ENCODE assay signal across 9 cellular contexts in the genomic region with DNA sequence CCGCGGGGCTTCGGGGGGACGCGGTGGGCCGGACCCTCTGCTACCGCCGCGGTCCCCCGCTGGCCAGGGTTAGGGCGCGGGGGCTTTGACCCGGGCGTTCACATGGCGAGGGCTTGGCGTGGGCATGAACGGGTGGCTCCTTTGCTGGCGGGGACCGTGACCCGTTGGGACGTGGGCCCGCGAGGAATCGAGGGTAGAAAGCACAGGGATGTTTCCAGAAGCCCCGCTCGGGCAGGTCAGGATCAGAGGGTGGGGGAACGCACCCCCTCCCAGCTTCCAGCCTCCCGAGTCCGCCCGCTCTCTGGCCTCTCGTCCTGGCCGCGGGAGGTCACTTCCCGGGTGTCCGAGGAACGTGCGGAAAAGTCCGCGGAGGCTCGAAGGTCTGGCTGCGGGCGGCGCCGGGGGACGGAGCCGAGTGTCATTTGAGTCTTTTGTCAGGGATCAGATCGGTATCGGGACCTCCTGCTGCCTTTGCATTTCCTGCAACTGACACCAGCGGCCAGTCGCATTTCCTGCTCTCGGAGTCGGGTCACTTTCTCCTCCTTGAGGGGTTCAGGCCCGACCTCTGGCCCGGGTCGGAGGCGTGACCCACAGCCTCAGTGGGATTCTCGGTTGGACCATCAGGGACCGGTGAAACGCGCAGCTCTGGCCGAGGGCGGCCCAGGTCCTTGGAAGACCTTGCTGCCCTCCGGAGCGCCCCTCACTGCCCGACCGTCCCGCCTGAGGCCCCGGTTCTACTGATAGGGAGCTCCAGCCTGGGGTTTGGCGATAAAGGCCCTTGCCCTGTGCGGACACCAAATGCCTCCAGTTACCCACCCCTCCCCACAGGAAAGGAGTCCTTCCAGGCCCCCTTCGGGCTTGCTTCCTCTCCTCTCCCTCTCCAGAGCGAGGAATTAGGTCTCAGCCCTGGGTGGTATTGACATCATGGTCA. TPM values are rescaled to one million over a fixed set of nuclear protein-coding genes. Genes with fewer than 3 reads are reported as not detected.
A peak's percentile ranks its signal among the peaks of the same experiment; 100 is the strongest.
DNase-seq lines count a peak whose midpoint lies in the region; ATAC-seq, FAIRE-seq and TF ChIP-seq lines count a peak whose summit lies in the region.
"Had no signal": no experiment of that assay in that cellular context is flagged by ENCODE, and none has a peak within 500 bp of the region (broad histone marks: within the 10 kb centered on the region; RNA-seq: fewer than 3 reads in every experiment).

No MANE protein-coding gene starts in this region.

- no peak for TF ChIP-seq EP300 in tibial nerve (IDR thresholded peaks at IDR 0.05)

- intact Hi-C loops in left lung (cut with DNase I) = no loop called here

- H3K36me3 Mint-ChIP-seq in activated naive CD4-positive, alpha-beta T cell treated with anti-CD3 and anti-CD28 coated beads, Interleukin-2, amount 10 ng/mL, durations not matched to agents 7 days and 5 days = no peaks in the 10 kb centered on the region
- no peaks in the 10 kb centered on the region for H3K36me3 Mint-ChIP-seq in activated naive CD8-positive, alpha-beta T cell treated with anti-CD3 and anti-CD28 coated beads, Interleukin-2, amount 50 U/mL, for 24 hours (ENCODE audit: low read depth)

- CTCF ChIA-PET in activated naive CD4-positive, alpha-beta T cell treated with anti-CD3 and anti-CD28 coated beads, Interleukin-2, amount 10 ng/mL, durations not matched to agents 7 days and 5 days (lab: Charles Lee) = interaction anchor here (1.8 kb wide), 1 partner anchor 16 kb away, joined by 6 read pairs; no protein-coding TSS in a partner anchor

- TF ChIP-seq POLR2A in tibial nerve (IDR thresholded peaks at IDR 0.05) = no peak
- TF ChIP-seq POLR2A in H54 (IDR thresholded peaks at IDR 0.05; ENCODE audit: low read depth, low read length) = no peak

- H3K4me1 ChIP-seq in left lung = peaks cover 19 to 28% of the 10 kb centered on the region in 2 donors
- H3K4me1 ChIP-seq in tibial nerve = peaks cover 0 to 32% (median 20%) of the 10 kb centered on the region in 4 donors

- TF ChIP-seq CTCF in left lung (IDR thresholded peaks at IDR 0.05) (no peak), tibial nerve (IDR thresholded peaks at IDR 0.05) (no peak)

- FAIRE-seq in H54 (lab: Jason Lieb, UNC) = no peak

- H3K27me3 ChIP-seq in left lung (peaks cover 62 to 100% of the 10 kb centered on the region in 2 donors), tibial nerve (peaks cover 0 to 96% of the 10 kb centered on the region in 2 donors)

- peak; percentile 41 for DNase-seq in activated naive CD4-positive, alpha-beta T cell treated with anti-CD3 and anti-CD28 coated beads, Interleukin-2, amount 10 ng/mL, durations not matched to agents 7 days and 5 days
- DNase-seq in activated naive CD4-positive, alpha-beta T cell (lab: John Stamatoyannopoulos, UW) = no peak
- DNase-seq in activated naive CD8-positive, alpha-beta T cell treated with anti-CD3 and anti-CD28 coated beads, Interleukin-2, amount 50 U/mL, for 24 hours = peak; percentile 21
- no peak for DNase-seq in left lung
- no peak for DNase-seq in tibial nerve (ENCODE audit: low spot score in 2 of 2)
- no peak for DNase-seq in activated gamma-delta T cell (lab: John Stamatoyannopoulos, UW)
- DNase-seq in H54 (ENCODE audit: insufficient read length, low spot score) = no peak
- DNase-seq: MV-4-11 had no signal

- WGBS in tibial nerve, 2 donors = 3 to 8% methylated on average over 20 to 72 of the region's 72 CpGs

- H3K4me1 Mint-ChIP-seq in activated naive CD4-positive, alpha-beta T cell treated with anti-CD3 and anti-CD28 coated beads, Interleukin-2, amount 10 ng/mL, durations not matched to agents 7 days and 5 days = peaks cover 16% of the 10 kb centered on the region
- peaks cover 14% of the 10 kb centered on the region for H3K4me1 Mint-ChIP-seq in activated naive CD8-positive, alpha-beta T cell treated with anti-CD3 and anti-CD28 coated beads, Interleukin-2, amount 50 U/mL, for 24 hours

- no peak for ATAC-seq in activated naive CD8-positive, alpha-beta T cell treated with anti-CD3 and anti-CD28 coated beads, Interleukin-2, amount 50 U/mL, for 24 hours
- ATAC-seq in left lung (peak; percentile 19), GM21390 (IDR thresholded peaks at IDR 0.05; ENCODE audit: unreplicated experiment) (no peak)

- H3K27me3 Mint-ChIP-seq in activated naive CD4-positive, alpha-beta T cell treated with anti-CD3 and anti-CD28 coated beads, Interleukin-2, amount 10 ng/mL, durations not matched to agents 7 days and 5 days = peaks cover 97% of the 10 kb centered on the region
- H3K27me3 Mint-ChIP-seq in activated naive CD8-positive, alpha-beta T cell treated with anti-CD3 and anti-CD28 coated beads, Interleukin-2, amount 50 U/mL, for 24 hours = peaks cover 70% of the 10 kb centered on the region

- no peak overlapping the region for H3K4me3 Mint-ChIP-seq in activated naive CD4-positive, alpha-beta T cell treated with anti-CD3 and anti-CD28 coated beads, Interleukin-2, amount 10 ng/mL, durations not matched to agents 7 days and 5 days
- H3K4me3 Mint-ChIP-seq in activated naive CD8-positive, alpha-beta T cell treated with anti-CD3 and anti-CD28 coated beads, Interleukin-2, amount 50 U/mL, for 24 hours = peak overlapping the region; percentile 69

- H3K27ac ChIP-seq in left lung = no peak overlapping the region
- no peak overlapping the region for H3K27ac ChIP-seq in tibial nerve

- H3K9me3 Mint-ChIP-seq in activated naive CD4-positive, alpha-beta T cell treated with anti-CD3 and anti-CD28 coated beads, Interleukin-2, amount 10 ng/mL, durations not matched to agents 7 days and 5 days = no peaks in the 10 kb centered on the region
- H3K9me3 Mint-ChIP-seq in activated naive CD8-positive, alpha-beta T cell treated with anti-CD3 and anti-CD28 coated beads, Interleukin-2, amount 50 U/mL, for 24 hours = no peaks in the 10 kb centered on the region

- no peaks in the 10 kb centered on the region for H3K9me3 ChIP-seq in left lung
- H3K9me3 ChIP-seq in tibial nerve = no peaks in the 10 kb centered on the region

- H3K27ac Mint-ChIP-seq in activated naive CD4-positive, alpha-beta T cell treated with anti-CD3 and anti-CD28 coated beads, Interleukin-2, amount 10 ng/mL, durations not matched to agents 7 days and 5 days = no peak overlapping the region
- H3K27ac Mint-ChIP-seq in activated naive CD8-positive, alpha-beta T cell treated with anti-CD3 and anti-CD28 coated beads, Interleukin-2, amount 50 U/mL, for 24 hours = no peak overlapping the region

- H3K36me3 ChIP-seq in left lung (no peaks in the 10 kb centered on the region), tibial nerve (no peaks in the 10 kb centered on the region)

- H3K4me3 ChIP-seq in left lung (peak overlapping the region; percentile 13 to 31), tibial nerve (peak overlapping the region in 3 of 4 donors; percentile 6 to 37 (median 35))

RNA-seq across cellular contexts. Expression of a gene that starts 0.7 kb away (rescaled TPM):
- 1 to 10 TPM; 1.7 to 3.0 TPM for total RNA-seq in left lung
- under 1 TPM; 0.21 to 0.90 (median 0.73) TPM for total RNA-seq in tibial nerve

RNA-seq across cellular contexts. Expression of a gene that starts 32.2 kb away (rescaled TPM):
- total RNA-seq in left lung = 1 to 10 TPM in 1 of 2 donors, under 1 TPM in 1; 0.23 to 1.2 TPM
- under 1 TPM in 2 of 4 donors, not detected in 2; 0.78 to 0.90 TPM for total RNA-seq in tibial nerve

Comparison
In these comparisons a context has a peak if more than half of its experiments do, and no peak if none do; other contexts are left out.
1. DNase-seq: peak in activated naive CD4-positive, alpha-beta T cell treated with anti-CD3 and anti-CD28 coated beads, Interleukin-2, amount 10 ng/mL, durations not matched to agents 7 days and 5 days (single experiment) and activated naive CD8-positive, alpha-beta T cell treated with anti-CD3 and anti-CD28 coated beads, Interleukin-2, amount 50 U/mL, for 24 hours (single experiment); none in activated naive CD4-positive, alpha-beta T cell (0 of 4), left lung (0 of 2), tibial nerve (0 of 2), activated gamma-delta T cell (single experiment) and H54 (single experiment).